ENCODE assay signal across 12 cellular contexts in genomic region chr6:41451039-41451438, GRCh38.
DNase-seq lines count a peak whose midpoint lies in the region; ATAC-seq and TF ChIP-seq lines count a peak whose summit lies in the region.
"Had no signal": no experiment of that assay in that cellular context is flagged by ENCODE, and none has a peak within 500 bp of the region (broad histone marks: within the 10 kb centered on the region; RNA-seq: fewer than 3 reads in every experiment).

No MANE protein-coding gene starts in this region.

- H3K9me3 ChIP-seq in ascending aorta (no peaks in the 10 kb centered on the region), right atrium auricular region (no peaks in the 10 kb centered on the region), thoracic aorta (no peaks in the 10 kb centered on the region)

- no peaks in the 10 kb centered on the region for H3K27me3 Mint-ChIP-seq in stimulated activated memory B cell treated with anti-CD40 and anti-IgM and Interleukin-4, amounts not matched to agents 10 μg/mL and 1 μg/mL and 100 μg/mL, for 72 hours
- H3K27me3 Mint-ChIP-seq: activated CD4-positive, alpha-beta T cell treated with anti-CD3 and anti-CD28 coated beads for 36 hours had no signal

- H3K36me3 ChIP-seq in ascending aorta (no peaks in the 10 kb centered on the region), right atrium auricular region (no peaks in the 10 kb centered on the region), thoracic aorta (no peaks in the 10 kb centered on the region)

- H3K27ac ChIP-seq in ascending aorta (peak overlapping the region; percentile 45 to 70), right atrium auricular region (peak overlapping the region; percentile 73 to 91), thoracic aorta (peak overlapping the region; percentile 42 to 62)
- H3K27ac ChIP-seq: parathyroid adenoma had no signal

- H3K27me3 ChIP-seq in ascending aorta, result no peaks in the 10 kb centered on the region
- H3K27me3 ChIP-seq in right atrium auricular region, result no peaks in the 10 kb centered on the region
- no peaks in the 10 kb centered on the region for H3K27me3 ChIP-seq in thoracic aorta (replicated peaks; ENCODE audit: insufficient read depth)

- H3K4me3 Mint-ChIP-seq in stimulated activated memory B cell treated with anti-CD40 and anti-IgM and Interleukin-4, amounts not matched to agents 10 μg/mL and 1 μg/mL and 100 μg/mL, for 72 hours, result no peak overlapping the region
- H3K4me3 Mint-ChIP-seq: activated CD4-positive, alpha-beta T cell treated with anti-CD3 and anti-CD28 coated beads for 36 hours; activated naive CD4-positive, alpha-beta T cell treated with anti-CD3 and anti-CD28 coated beads, Interleukin-2, amount 10 ng/mL, durations not matched to agents 7 days and 5 days had no signal

- no peaks in the 10 kb centered on the region for H3K4me1 Mint-ChIP-seq in stimulated activated memory B cell treated with anti-CD40 and anti-IgM and Interleukin-4, amounts not matched to agents 10 μg/mL and 1 μg/mL and 100 μg/mL, for 72 hours
- H3K4me1 Mint-ChIP-seq: activated CD4-positive, alpha-beta T cell treated with anti-CD3 and anti-CD28 coated beads for 36 hours; activated naive CD4-positive, alpha-beta T cell treated with anti-CD3 and anti-CD28 coated beads, Interleukin-2, amount 10 ng/mL, durations not matched to agents 7 days and 5 days had no signal

- intact Hi-C loops in ascending aorta (cut with DNase I), result loop anchor here (2.0 kb wide), 1 partner anchor 24 kb away; no protein-coding TSS in a partner anchor

- TF ChIP-seq CTCF in ascending aorta (IDR thresholded peaks at IDR 0.05) (no peak), right atrium auricular region (IDR thresholded peaks at IDR 0.05) (peak in 1 of 2 donors; percentile 26), thoracic aorta (IDR thresholded peaks at IDR 0.05) (no peak)

- H3K9me3 Mint-ChIP-seq in stimulated activated memory B cell treated with anti-CD40 and anti-IgM and Interleukin-4, amounts not matched to agents 10 μg/mL and 1 μg/mL and 100 μg/mL, for 72 hours, result no peaks in the 10 kb centered on the region
- H3K9me3 Mint-ChIP-seq: activated naive CD4-positive, alpha-beta T cell treated with anti-CD3 and anti-CD28 coated beads, Interleukin-2, amount 10 ng/mL, durations not matched to agents 7 days and 5 days had no signal

- no peaks in the 10 kb centered on the region for H3K36me3 Mint-ChIP-seq in stimulated activated memory B cell treated with anti-CD40 and anti-IgM and Interleukin-4, amounts not matched to agents 10 μg/mL and 1 μg/mL and 100 μg/mL, for 72 hours
- H3K36me3 Mint-ChIP-seq: activated naive CD4-positive, alpha-beta T cell treated with anti-CD3 and anti-CD28 coated beads, Interleukin-2, amount 10 ng/mL, durations not matched to agents 7 days and 5 days had no signal

- H3K4me1 ChIP-seq in ascending aorta (peaks cover 14 to 16% of the 10 kb centered on the region in 2 donors), right atrium auricular region (peaks cover 0 to 29% of the 10 kb centered on the region in 2 donors), thoracic aorta (ENCODE audit: control insufficient read depth in 1 of 2, low read depth in 2 of 2) (peaks cover 11 to 31% of the 10 kb centered on the region in 2 donors)
- H3K4me1 ChIP-seq: parathyroid adenoma had no signal

- H3K27ac Mint-ChIP-seq in stimulated activated memory B cell treated with anti-CD40 and anti-IgM and Interleukin-4, amounts not matched to agents 10 μg/mL and 1 μg/mL and 100 μg/mL, for 72 hours, result no peak overlapping the region
- H3K27ac Mint-ChIP-seq: activated CD4-positive, alpha-beta T cell treated with anti-CD3 and anti-CD28 coated beads for 36 hours; activated naive CD4-positive, alpha-beta T cell treated with anti-CD3 and anti-CD28 coated beads, Interleukin-2, amount 10 ng/mL, durations not matched to agents 7 days and 5 days had no signal

- peak overlapping the region in 1 of 2 donors; percentile 16 for H3K4me3 ChIP-seq in ascending aorta
- no peak overlapping the region for H3K4me3 ChIP-seq in right atrium auricular region
- peak overlapping the region; percentile 34 for H3K4me3 ChIP-seq in thoracic aorta

- DNase-seq in NCI-H2227 (lab: John Stamatoyannopoulos, UW; ENCODE audit: unreplicated experiment) (peak; percentile 10), NCI-H2227 treated with DMSO at 0.1 percent for 48 hours (lab: John Stamatoyannopoulos, UW) (no peak), ascending aorta (ENCODE audit: low spot score in 2 of 2) (no peak), right atrium auricular region (ENCODE audit: low spot score) (no peak), thoracic aorta (ENCODE audit: low spot score) (no peak), GOT3 (lab: John Stamatoyannopoulos, UW) (no peak), NCI-H748 treated with DMSO at 0.1 percent for 48 hours (lab: John Stamatoyannopoulos, UW) (no peak)
- DNase-seq: activated CD4-positive, alpha-beta T cell treated with anti-CD3 and anti-CD28 coated beads for 36 hours; activated naive CD4-positive, alpha-beta T cell treated with anti-CD3 and anti-CD28 coated beads, Interleukin-2, amount 10 ng/mL, durations not matched to agents 7 days and 5 days; SIG-M5 had no signal

- no peak for ATAC-seq in thoracic aorta (ENCODE audit: insufficient number of reproducible peaks, low FRiP score, low read depth)
- ATAC-seq in stimulated activated memory B cell treated with anti-CD40 and anti-IgM and Interleukin-4, amounts not matched to agents 10 μg/mL and 1 μg/mL and 100 μg/mL, for 72 hours, result no peak
- ATAC-seq: activated CD4-positive, alpha-beta T cell treated with anti-CD3 and anti-CD28 coated beads for 36 hours had no signal
